In the genomic region with DNA sequence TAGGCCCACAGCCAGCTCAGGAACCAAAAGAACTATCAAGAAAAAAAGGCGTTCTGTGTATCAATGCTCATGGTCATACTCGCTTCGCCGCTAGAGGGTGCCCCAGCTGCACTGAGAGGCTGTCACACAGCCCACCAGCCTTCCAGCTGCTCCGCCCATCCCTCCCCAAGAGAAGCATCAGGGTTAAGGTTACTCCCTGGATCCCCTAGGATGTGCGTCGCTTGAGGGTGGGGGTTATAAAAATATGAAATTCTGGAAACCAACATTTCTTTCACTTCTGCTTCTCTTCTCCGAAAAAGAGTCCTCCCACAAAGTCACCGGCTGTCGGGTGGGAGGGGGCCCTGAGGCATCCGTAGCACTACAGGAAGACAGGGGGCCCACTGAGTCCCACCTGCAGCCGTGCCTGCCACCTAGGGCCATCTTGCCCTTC, we compare ENCODE assay signal across 1 cellular context.
TF ChIP-seq lines count a peak whose summit lies in the region.

No MANE protein-coding gene starts in this region.

TF ChIP-seq in HCT116, 20 proteins besides CTCF, POLR2A, EP300 and RAD21 (continued from another document):
- no peak for TF ChIP-seq EZH2phosphoT487 (IDR thresholded peaks at IDR 0.05; ENCODE audit: borderline replicate concordance)
- no peak for TF ChIP-seq YY1 (IDR thresholded peaks at IDR 0.05; ENCODE audit: extremely low read depth, insufficient replicate concordance, low read depth, low read length)
- TF ChIP-seq TCF7L2 (IDR thresholded peaks at IDR 0.05; ENCODE audit: borderline replicate concordance, extremely low read depth, insufficient read depth, insufficient read length) = no peak
- no peak for TF ChIP-seq FOSL1 (IDR thresholded peaks at IDR 0.05; ENCODE audit: low read depth)
- no peak for TF ChIP-seq ELF1 (IDR thresholded peaks at IDR 0.05; ENCODE audit: borderline replicate concordance, low read depth)
- no peak for TF ChIP-seq CBX3 (IDR thresholded peaks at IDR 0.05; ENCODE audit: low read depth)
- TF ChIP-seq, protein P1, sequence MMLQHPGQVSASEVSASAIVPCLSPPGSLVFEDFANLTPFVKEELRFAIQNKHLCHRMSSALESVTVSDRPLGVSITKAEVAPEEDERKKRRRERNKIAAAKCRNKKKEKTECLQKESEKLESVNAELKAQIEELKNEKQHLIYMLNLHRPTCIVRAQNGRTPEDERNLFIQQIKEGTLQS (IDR thresholded peaks at IDR 0.05) = no peak
- TF ChIP-seq ZFX (IDR thresholded peaks at IDR 0.05) = no peak
- no peak for TF ChIP-seq CEBPB (IDR thresholded peaks at IDR 0.05; ENCODE audit: low read depth)
- TF ChIP-seq POLR2AphosphoS5 (IDR thresholded peaks at IDR 0.05; ENCODE audit: low read depth, low read length) = no peak
